ENCODE assay signal across 19 cellular contexts in the genomic region with DNA sequence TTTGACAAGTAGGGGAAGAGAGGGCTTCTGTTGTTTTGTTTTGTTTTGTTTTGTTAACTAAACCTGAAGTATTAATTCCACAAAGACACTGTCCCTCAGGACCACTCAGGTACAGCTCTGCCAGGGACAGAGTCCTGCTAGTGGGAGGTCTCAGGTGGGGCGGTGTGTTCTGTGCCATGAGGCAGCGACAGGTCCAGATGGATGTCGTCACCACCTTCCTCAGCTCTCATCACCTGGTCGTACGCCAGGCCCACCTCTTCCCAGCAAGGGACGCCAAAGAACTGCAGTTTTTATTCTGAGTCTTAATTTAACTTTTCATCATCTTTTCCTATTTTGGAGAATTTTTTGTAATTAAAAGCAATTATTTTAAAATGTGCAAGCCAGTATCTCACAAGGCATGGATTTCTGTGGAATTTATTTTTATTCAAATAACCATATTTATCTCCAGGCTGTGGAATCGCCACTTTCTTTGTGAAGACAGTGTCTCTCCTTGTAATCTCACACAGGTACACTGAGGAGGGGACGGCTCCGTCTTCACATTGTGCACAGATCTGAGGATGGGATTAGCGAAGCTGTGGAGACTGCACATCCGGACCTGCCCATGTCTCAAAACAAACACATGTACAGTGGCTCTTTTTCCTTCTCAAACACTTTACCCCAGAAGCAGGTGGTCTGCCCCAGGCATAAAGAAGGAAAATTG.
A peak's percentile ranks its signal among the peaks of the same experiment; 100 is the strongest.
DNase-seq lines count a peak whose midpoint lies in the region; ATAC-seq, FAIRE-seq and TF ChIP-seq lines count a peak whose summit lies in the region.
"Had no signal": no experiment of that assay in that cellular context is flagged by ENCODE, and none has a peak within 500 bp of the region (broad histone marks: within the 10 kb centered on the region; RNA-seq: fewer than 3 reads in every experiment).

No MANE protein-coding gene starts in this region.

- CTCF ChIA-PET in T-cell (lab: Charles Lee), result interaction anchor here in 1 of 2 donors (0.7 kb wide), 1 partner anchor 65 kb away, joined by 3 read pairs; no protein-coding TSS in a partner anchor
- CTCF ChIA-PET in Caco-2 (lab: Charles Lee), result no interaction called here

- FAIRE-seq in RCC 7860 (lab: Jason Lieb, UNC), result no peak
- FAIRE-seq: G401.6, H1, HepG2 had no signal

- peaks cover 20% of the 10 kb centered on the region for H3K36me3 ChIP-seq in CD4-positive, CD25-positive, alpha-beta regulatory T cell (ENCODE audit: control insufficient read depth, insufficient read depth, low read length)
- no peaks in the 10 kb centered on the region for H3K36me3 ChIP-seq in Caco-2 (ENCODE audit: control insufficient read depth, insufficient read depth, low read length)

- H3K27ac Mint-ChIP-seq in CD4-positive, CD25-positive, alpha-beta regulatory T cell, result peak overlapping the region; percentile 36 to 88 (median 60)
- H3K27ac Mint-ChIP-seq in T-cell (peak overlapping the region; percentile 64 to 91), Caco-2 (ENCODE audit: unreplicated experiment) (no peak overlapping the region)
- H3K27ac Mint-ChIP-seq: activated naive CD8-positive, alpha-beta T cell treated with anti-CD3 and anti-CD28 coated beads, Interleukin-2, amount 10 ng/mL, durations not matched to agents 7 days and 5 days had no signal

- intact Hi-C loops in Caco-2 (cut with micrococcal nuclease; ENCODE audit: unreplicated experiment), result no loop called here

- H3K4me1 Mint-ChIP-seq in CD4-positive, CD25-positive, alpha-beta regulatory T cell, result peaks cover 15 to 49% (median 17%) of the 10 kb centered on the region in 4 donors
- H3K4me1 Mint-ChIP-seq in T-cell, result peaks cover 26 to 52% (median 46%) of the 10 kb centered on the region in 3 donors
- H3K4me1 Mint-ChIP-seq in Caco-2 (ENCODE audit: low read depth, unreplicated experiment), result no peaks in the 10 kb centered on the region

- no peaks in the 10 kb centered on the region for H3K9me3 ChIP-seq in CD4-positive, CD25-positive, alpha-beta regulatory T cell (ENCODE audit: control insufficient read depth in 2 of 2, low read length in 2 of 2)
- H3K9me3 ChIP-seq in Caco-2, result no peaks in the 10 kb centered on the region
- H3K9me3 ChIP-seq: left lung, psoas muscle had no signal

- H3K4me3 ChIP-seq in CD4-positive, CD25-positive, alpha-beta regulatory T cell (ENCODE audit: low read depth, low read length), result peak overlapping the region; percentile 31
- H3K4me3 ChIP-seq in Caco-2 (ENCODE audit: low read depth, low read length), result no peak overlapping the region
- H3K4me3 ChIP-seq: left lung, psoas muscle had no signal

- BruUV-seq in Caco-2 (replicated peaks; lab: Mats Ljungman, UMichigan), result no TSS peak

- no peak for DNase-seq in CD4-positive, CD25-positive, alpha-beta regulatory T cell
- no peak for DNase-seq in T-cell
- DNase-seq in cerebellum (ENCODE audit: low spot score), result peak; percentile 85
- no peak for DNase-seq in Caco-2
- no peak for DNase-seq in RCC 7860 (ENCODE audit: low spot score)
- DNase-seq: activated naive CD8-positive, alpha-beta T cell treated with anti-CD3 and anti-CD28 coated beads, Interleukin-2, amount 10 ng/mL, durations not matched to agents 7 days and 5 days; left lung; NCI-H1048; NCI-H1694 treated with DMSO at 0.1 percent for 48 hours; NCI-H510A treated with DMSO at 0.1 percent for 48 hours; psoas muscle; stimulated activated naive B cell treated with anti-CD40 and anti-IgM and Interleukin-4, amounts not matched to agents 10 μg/mL and 1 μg/mL and 100 μg/mL, for 72 hours; SW 1271 had no signal

- peaks cover 4% of the 10 kb centered on the region for H3K27me3 Mint-ChIP-seq in CD4-positive, CD25-positive, alpha-beta regulatory T cell
- H3K27me3 Mint-ChIP-seq in T-cell (no peaks in the 10 kb centered on the region), Caco-2 (ENCODE audit: insufficient read depth, unreplicated experiment) (peaks cover 3% of the 10 kb centered on the region)
- H3K27me3 Mint-ChIP-seq: activated naive CD8-positive, alpha-beta T cell treated with anti-CD3 and anti-CD28 coated beads, Interleukin-2, amount 10 ng/mL, durations not matched to agents 7 days and 5 days; stimulated activated naive B cell treated with anti-CD40 and anti-IgM and Interleukin-4, amounts not matched to agents 10 μg/mL and 1 μg/mL and 100 μg/mL, for 72 hours had no signal

- TF ChIP-seq CTCF in C4-2B (conservative IDR thresholded peaks at IDR 0.05), result no peak
- TF ChIP-seq CTCF in Caco-2 (IDR thresholded peaks at IDR 0.05; ENCODE audit: insufficient read depth in 1 of 2, low read depth in 1 of 2, low read length in 1 of 2, severe bottlenecking in 1 of 2, unreplicated experiment in 1 of 2), result no peak

- peak overlapping the region in 2 of 4 donors; percentile 79 to 88 for H3K4me3 Mint-ChIP-seq in CD4-positive, CD25-positive, alpha-beta regulatory T cell
- peak overlapping the region in 2 of 3 donors; percentile 63 to 67 for H3K4me3 Mint-ChIP-seq in T-cell
- H3K4me3 Mint-ChIP-seq in Caco-2 (ENCODE audit: unreplicated experiment), result no peak overlapping the region
- H3K4me3 Mint-ChIP-seq: activated naive CD8-positive, alpha-beta T cell treated with anti-CD3 and anti-CD28 coated beads, Interleukin-2, amount 10 ng/mL, durations not matched to agents 7 days and 5 days had no signal

- ATAC-seq in CD4-positive, CD25-positive, alpha-beta regulatory T cell (ENCODE audit: low read depth in 2 of 2), result no peak
- ATAC-seq in T-cell (replicated peaks in 1 of 4), result peak in 1 of 4 experiments; percentile 5
- no peak for ATAC-seq in HG03196 (IDR thresholded peaks at IDR 0.05; ENCODE audit: unreplicated experiment)
- ATAC-seq: HepG2; stimulated activated naive B cell treated with anti-CD40 and anti-IgM and Interleukin-4, amounts not matched to agents 10 μg/mL and 1 μg/mL and 100 μg/mL, for 72 hours had no signal

- H3K27me3 ChIP-seq in CD4-positive, CD25-positive, alpha-beta regulatory T cell (ENCODE audit: control insufficient read depth, insufficient read depth, low read length), result no peaks in the 10 kb centered on the region
- H3K27me3 ChIP-seq in Caco-2 (replicated peaks; ENCODE audit: control insufficient read depth, insufficient read depth, low read length), result no peaks in the 10 kb centered on the region

- H3K27ac ChIP-seq in C4-2B, result peak overlapping the region; percentile 45
- H3K27ac ChIP-seq in CD4-positive, CD25-positive, alpha-beta regulatory T cell (ENCODE audit: insufficient read depth, low read length, poor library complexity, severe bottlenecking), result peak overlapping the region; percentile 75
- H3K27ac ChIP-seq: epithelial cell of prostate, left lung, psoas muscle had no signal

- peaks cover 0 to 2% (median 0%) of the 10 kb centered on the region in 7 donors for H3K9me3 Mint-ChIP-seq in CD4-positive, CD25-positive, alpha-beta regulatory T cell
- no peaks in the 10 kb centered on the region for H3K9me3 Mint-ChIP-seq in T-cell
- H3K9me3 Mint-ChIP-seq in Caco-2 (ENCODE audit: unreplicated experiment), result no peaks in the 10 kb centered on the region
- H3K9me3 Mint-ChIP-seq: activated naive CD8-positive, alpha-beta T cell treated with anti-CD3 and anti-CD28 coated beads, Interleukin-2, amount 10 ng/mL, durations not matched to agents 7 days and 5 days; stimulated activated naive B cell treated with anti-CD40 and anti-IgM and Interleukin-4, amounts not matched to agents 10 μg/mL and 1 μg/mL and 100 μg/mL, for 72 hours had no signal

- H3K4me1 ChIP-seq in CD4-positive, CD25-positive, alpha-beta regulatory T cell (ENCODE audit: control insufficient read depth, insufficient read depth, low read length, poor library complexity, severe bottlenecking), result peaks cover 24% of the 10 kb centered on the region
- H3K4me1 ChIP-seq in Caco-2, result no peaks in the 10 kb centered on the region
- H3K4me1 ChIP-seq: psoas muscle had no signal

- peaks cover 17% of the 10 kb centered on the region for H3K36me3 Mint-ChIP-seq in CD4-positive, CD25-positive, alpha-beta regulatory T cell
- H3K36me3 Mint-ChIP-seq in T-cell (peaks cover 15% of the 10 kb centered on the region), Caco-2 (ENCODE audit: insufficient read depth, unreplicated experiment) (no peaks in the 10 kb centered on the region)

- POLR2A ChIA-PET in T-cell (lab: Charles Lee) (interaction anchor here in 1 of 2 donors (0.6 kb wide), 1 partner anchor 88 kb away, joined by 3 read pairs; no protein-coding TSS in a partner anchor), Caco-2 (lab: Charles Lee) (no interaction called here)
